ENCODE assay signal across 30 cellular contexts in genomic region chr5:139052975-139053374, GRCh38.
"Had no signal": no experiment of that assay in that cellular context is flagged by ENCODE, and none has a peak within 500 bp of the region (broad histone marks: within the 10 kb centered on the region; RNA-seq: fewer than 3 reads in every experiment).

No MANE protein-coding gene starts in this region.

- H3K4me3 ChIP-seq: coronary artery, dorsolateral prefrontal cortex, esophagus muscularis mucosa, gastrocnemius medialis, heart left ventricle had no signal

- FAIRE-seq: astrocyte, bronchial epithelial cell had no signal

- DNase-seq: activated CD4-positive, alpha-beta T cell treated with anti-CD3 and anti-CD28 coated beads for 1 hour; activated CD4-positive, alpha-beta T cell treated with anti-CD3 and anti-CD28 coated beads for 4 hours; activated CD4-positive, alpha-beta T cell treated with anti-CD3 and anti-CD28 coated beads, Interleukin-2, amount 50 U/mL, for 1 hour; activated CD4-positive, alpha-beta T cell treated with anti-CD3 and anti-CD28 coated beads, Interleukin-2, amount 50 U/mL, for 48 hours; activated CD8-positive, alpha-beta memory T cell treated with anti-CD3 and anti-CD28 coated beads for 24 hours; activated CD8-positive, alpha-beta T cell treated with anti-CD3 and anti-CD28 coated beads for 36 hours; activated effector memory CD4-positive, alpha-beta T cell treated with Interleukin-2 at 50 U/mL for 16 hours; activated gamma-delta T cell treated with Interleukin-2 at 50 U/mL for 16 hours; activated naive CD4-positive, alpha-beta T cell treated with anti-CD3 and anti-CD28 coated beads, Interleukin-2, amount 50 U/mL, for 16 hours; activated naive CD4-positive, alpha-beta T cell treated with Interleukin-2 at 50 U/mL for 16 hours; activated T-cell treated with anti-CD3 and anti-CD28 coated beads, Interleukin-2, amount 50 U/mL, for 4 hours; amniotic stem cell; anterior cingulate cortex; brain microvascular endothelial cell; dorsolateral prefrontal cortex; effector memory CD8-positive, alpha-beta T cell; erythroblast; foreskin keratinocyte; gastrocnemius medialis; glutamatergic neuron; heart left ventricle; T-helper 2 cell had no signal

- H3K4me1 Mint-ChIP-seq: activated T-helper 17 cell treated with anti-CD3 and anti-CD28 coated beads, Interleukin-2, amount 50 U/mL, for 72 hours; central memory CD8-positive, alpha-beta T cell had no signal

- H3K4me3 Mint-ChIP-seq: activated CD8-positive, alpha-beta T cell treated with anti-CD3 and anti-CD28 coated beads for 36 hours; activated naive CD8-positive, alpha-beta T cell; activated T-cell treated with anti-CD3 and anti-CD28 coated beads, Interleukin-2, amount 50 U/mL, for 4 hours; activated T-helper 17 cell treated with anti-CD3 and anti-CD28 coated beads, Interleukin-2, amount 50 U/mL, for 72 hours; central memory CD8-positive, alpha-beta T cell; dendritic cell treated with granulocyte-macrophage colony-stimulating factor and Interleukin-4, amounts not matched to agents 40 ng/mL and 50 ng/mL, for 4 days; effector memory CD8-positive, alpha-beta T cell had no signal

- H3K27ac Mint-ChIP-seq: activated CD8-positive, alpha-beta T cell treated with anti-CD3 and anti-CD28 coated beads for 36 hours; activated naive CD8-positive, alpha-beta T cell; activated T-helper 17 cell treated with anti-CD3 and anti-CD28 coated beads, Interleukin-2, amount 50 U/mL, for 72 hours; dendritic cell treated with granulocyte-macrophage colony-stimulating factor and Interleukin-4, amounts not matched to agents 40 ng/mL and 50 ng/mL, for 4 days; effector memory CD8-positive, alpha-beta T cell had no signal

- H3K9me3 Mint-ChIP-seq: activated CD8-positive, alpha-beta T cell treated with anti-CD3 and anti-CD28 coated beads for 36 hours; activated T-cell treated with anti-CD3 and anti-CD28 coated beads, Interleukin-2, amount 50 U/mL, for 4 hours; activated T-helper 17 cell treated with anti-CD3 and anti-CD28 coated beads, Interleukin-2, amount 50 U/mL, for 72 hours; central memory CD8-positive, alpha-beta T cell; dendritic cell treated with granulocyte-macrophage colony-stimulating factor and Interleukin-4, amounts not matched to agents 40 ng/mL and 50 ng/mL, for 4 days; effector memory CD8-positive, alpha-beta T cell had no signal

- H3K27me3 ChIP-seq: brain microvascular endothelial cell, dorsolateral prefrontal cortex, esophagus muscularis mucosa, foreskin keratinocyte, gastrocnemius medialis, heart left ventricle had no signal

- ATAC-seq: activated CD8-positive, alpha-beta T cell treated with anti-CD3 and anti-CD28 coated beads for 36 hours; activated T-cell treated with anti-CD3 and anti-CD28 coated beads, Interleukin-2, amount 50 U/mL, for 4 hours; activated T-helper 17 cell treated with anti-CD3 and anti-CD28 coated beads, Interleukin-2, amount 50 U/mL, for 72 hours; effector memory CD8-positive, alpha-beta T cell; foreskin keratinocyte; gastrocnemius medialis; heart left ventricle had no signal

- H3K27ac ChIP-seq: brain microvascular endothelial cell, coronary artery, dorsolateral prefrontal cortex, esophagus muscularis mucosa, foreskin keratinocyte, gastrocnemius medialis, heart left ventricle had no signal

- H3K9me3 ChIP-seq: esophagus muscularis mucosa, gastrocnemius medialis, heart left ventricle had no signal

- H3K36me3 ChIP-seq: brain microvascular endothelial cell, gastrocnemius medialis had no signal

- H3K27me3 Mint-ChIP-seq: activated CD8-positive, alpha-beta T cell treated with anti-CD3 and anti-CD28 coated beads for 36 hours; activated naive CD8-positive, alpha-beta T cell; activated T-helper 17 cell treated with anti-CD3 and anti-CD28 coated beads, Interleukin-2, amount 50 U/mL, for 72 hours; central memory CD8-positive, alpha-beta T cell; dendritic cell treated with granulocyte-macrophage colony-stimulating factor and Interleukin-4, amounts not matched to agents 40 ng/mL and 50 ng/mL, for 4 days; effector memory CD8-positive, alpha-beta T cell had no signal
